28 cellular contexts compared by ENCODE assay signal in genomic region chr6:107009499-107009898, GRCh38.
"Had no signal": no experiment of that assay in that cellular context is flagged by ENCODE, and none has a peak within 500 bp of the region (broad histone marks: within the 10 kb centered on the region; RNA-seq: fewer than 3 reads in every experiment).

No MANE protein-coding gene starts in this region.

- H3K4me3 ChIP-seq: colonic mucosa, coronary artery, dorsolateral prefrontal cortex, esophagus muscularis mucosa, esophagus squamous epithelium, gastrocnemius medialis, gastroesophageal sphincter, heart left ventricle, heart right ventricle had no signal

- FAIRE-seq: colon, endometrium, endothelial cell of umbilical vein, frontal cortex had no signal

- H3K27ac ChIP-seq: colonic mucosa, coronary artery, dorsolateral prefrontal cortex, epithelial cell of prostate, esophagus muscularis mucosa, esophagus squamous epithelium, foreskin keratinocyte, gastrocnemius medialis, gastroesophageal sphincter, heart left ventricle, heart right ventricle had no signal

- H3K36me3 ChIP-seq: colonic mucosa, esophagus muscularis mucosa, esophagus squamous epithelium, gastrocnemius medialis, gastroesophageal sphincter, heart left ventricle, heart right ventricle had no signal

- H3K4me1 ChIP-seq: colonic mucosa, esophagus muscularis mucosa, esophagus squamous epithelium, foreskin keratinocyte, gastrocnemius medialis, gastroesophageal sphincter, heart left ventricle, heart right ventricle had no signal

- H3K27me3 ChIP-seq: colonic mucosa, dorsolateral prefrontal cortex, esophagus muscularis mucosa, esophagus squamous epithelium, foreskin keratinocyte, gastrocnemius medialis, gastroesophageal sphincter had no signal

- H3K9me3 ChIP-seq: colonic mucosa, esophagus muscularis mucosa, esophagus squamous epithelium, gastrocnemius medialis, gastroesophageal sphincter, heart left ventricle, heart right ventricle had no signal

- ATAC-seq: effector memory CD8-positive, alpha-beta T cell; esophagus mucosa; foreskin keratinocyte; gastrocnemius medialis; gastroesophageal sphincter; heart left ventricle; heart right ventricle had no signal

- DNase-seq: colonic mucosa; cortex of kidney; dermis blood vessel endothelial cell; dorsolateral prefrontal cortex; effector CD4-positive, alpha-beta T cell; effector CD8-positive, alpha-beta T cell; effector memory CD4-positive, alpha-beta T cell; effector memory CD8-positive, alpha-beta T cell; endodermal cell; erythroblast; esophagus squamous epithelium; foreskin fibroblast; foreskin keratinocyte; foreskin melanocyte; gastrocnemius medialis; glutamatergic neuron; head of caudate nucleus; heart left ventricle; heart right ventricle had no signal
